In genomic region chr6:30748851-30749540, GRCh38 we compare ENCODE assay signal across 11 cellular contexts. TPM values are rescaled to one million over a fixed set of nuclear protein-coding genes. Genes with fewer than 3 reads are reported as not detected.
DNase-seq lines count a peak whose midpoint lies in the region; ATAC-seq and TF ChIP-seq lines count a peak whose summit lies in the region.
"Had no signal": no experiment of that assay in that cellular context is flagged by ENCODE, and none has a peak within 500 bp of the region (broad histone marks: within the 10 kb centered on the region; RNA-seq: fewer than 3 reads in every experiment).

No MANE protein-coding gene starts in this region.

- no peaks in the 10 kb centered on the region for H3K36me3 ChIP-seq in mucosa of descending colon (ENCODE audit: low read depth)

- H3K36me3 Mint-ChIP-seq in activated naive CD8-positive, alpha-beta T cell = no peaks in the 10 kb centered on the region
- peaks cover 4% of the 10 kb centered on the region for H3K36me3 Mint-ChIP-seq in activated naive CD8-positive, alpha-beta T cell treated with anti-CD3 and anti-CD28 coated beads, Interleukin-2, amount 50 U/mL, for 24 hours (ENCODE audit: low read depth)
- H3K36me3 Mint-ChIP-seq in chondrocyte (ENCODE audit: low read depth) (peaks cover under 1% of the 10 kb centered on the region), type B pancreatic cell (no peaks in the 10 kb centered on the region)
- H3K36me3 Mint-ChIP-seq: immature natural killer cell had no signal

- H3K9me3 Mint-ChIP-seq in activated naive CD8-positive, alpha-beta T cell (ENCODE audit: low read depth) = no peaks in the 10 kb centered on the region
- no peaks in the 10 kb centered on the region for H3K9me3 Mint-ChIP-seq in activated naive CD8-positive, alpha-beta T cell treated with anti-CD3 and anti-CD28 coated beads, Interleukin-2, amount 50 U/mL, for 24 hours
- no peaks in the 10 kb centered on the region for H3K9me3 Mint-ChIP-seq in chondrocyte (ENCODE audit: low read depth)
- H3K9me3 Mint-ChIP-seq in type B pancreatic cell = no peaks in the 10 kb centered on the region
- H3K9me3 Mint-ChIP-seq: activated naive CD4-positive, alpha-beta T cell treated with anti-CD3 and anti-CD28 coated beads for 36 hours had no signal

- TF ChIP-seq CTCF in chondrocyte (IDR thresholded peaks at IDR 0.05) (no peak), mucosa of descending colon (IDR thresholded peaks at IDR 0.05) (no peak), type B pancreatic cell (conservative IDR thresholded peaks at IDR 0.05) (no peak)

- no peak overlapping the region for H3K4me3 Mint-ChIP-seq in activated naive CD8-positive, alpha-beta T cell
- no peak overlapping the region for H3K4me3 Mint-ChIP-seq in activated naive CD8-positive, alpha-beta T cell treated with anti-CD3 and anti-CD28 coated beads, Interleukin-2, amount 50 U/mL, for 24 hours
- no peak overlapping the region for H3K4me3 Mint-ChIP-seq in chondrocyte (ENCODE audit: unreplicated experiment)
- peak overlapping the region; percentile 41 for H3K4me3 Mint-ChIP-seq in type B pancreatic cell
- H3K4me3 Mint-ChIP-seq: activated naive CD4-positive, alpha-beta T cell treated with anti-CD3 and anti-CD28 coated beads for 36 hours; immature natural killer cell had no signal

- H3K27ac Mint-ChIP-seq in activated naive CD8-positive, alpha-beta T cell = peak overlapping the region; percentile 36
- no peak overlapping the region for H3K27ac Mint-ChIP-seq in activated naive CD8-positive, alpha-beta T cell treated with anti-CD3 and anti-CD28 coated beads, Interleukin-2, amount 50 U/mL, for 24 hours
- H3K27ac Mint-ChIP-seq in chondrocyte (ENCODE audit: unreplicated experiment) = peak overlapping the region; percentile 95
- peak overlapping the region; percentile 91 for H3K27ac Mint-ChIP-seq in type B pancreatic cell
- H3K27ac Mint-ChIP-seq: activated naive CD4-positive, alpha-beta T cell treated with anti-CD3 and anti-CD28 coated beads for 36 hours had no signal

- ATAC-seq in activated naive CD8-positive, alpha-beta T cell treated with anti-CD3 and anti-CD28 coated beads, Interleukin-2, amount 50 U/mL, for 24 hours = no peak
- ATAC-seq in mucosa of descending colon (peak; percentile 53), GM19023 (IDR thresholded peaks at IDR 0.05; ENCODE audit: unreplicated experiment) (no peak)

- intact Hi-C loops in mucosa of descending colon (cut with DNase I, micrococcal nuclease) = loop anchor here (10.0 kb wide), 2 partner anchors 76 to 136 kb away; partner anchors contain the start of gene DDR1 (in 2 of the 2)

- H3K4me1 ChIP-seq in mucosa of descending colon (ENCODE audit: low read depth) = peaks cover 61% of the 10 kb centered on the region

- H3K27me3 Mint-ChIP-seq in activated naive CD8-positive, alpha-beta T cell = no peaks in the 10 kb centered on the region
- H3K27me3 Mint-ChIP-seq in activated naive CD8-positive, alpha-beta T cell treated with anti-CD3 and anti-CD28 coated beads, Interleukin-2, amount 50 U/mL, for 24 hours = no peaks in the 10 kb centered on the region
- H3K27me3 Mint-ChIP-seq in chondrocyte (ENCODE audit: low read depth) (no peaks in the 10 kb centered on the region), type B pancreatic cell (no peaks in the 10 kb centered on the region)

- H3K4me3 ChIP-seq in mucosa of descending colon = no peak overlapping the region

- DNase-seq in activated naive CD8-positive, alpha-beta T cell treated with anti-CD3 and anti-CD28 coated beads, Interleukin-2, amount 50 U/mL, for 24 hours = no peak
- DNase-seq in chondrocyte (ENCODE audit: low spot score) (no peak), mucosa of descending colon (no peak), type B pancreatic cell (ENCODE audit: extremely low spot score, unreplicated experiment) (no peak), NOMO-1 (lab: John Stamatoyannopoulos, UW; ENCODE audit: unreplicated experiment in 2 of 2) (no peak), middle frontal gyrus (ENCODE audit: extremely low spot score, low spot score) (no peak)
- DNase-seq: activated naive CD4-positive, alpha-beta T cell treated with anti-CD3 and anti-CD28 coated beads for 36 hours; effector CD8-positive, alpha-beta T cell; immature natural killer cell had no signal

- H3K9me3 ChIP-seq in mucosa of descending colon = no peaks in the 10 kb centered on the region

- H3K4me1 Mint-ChIP-seq in activated naive CD8-positive, alpha-beta T cell (ENCODE audit: low read depth) = peaks cover 41% of the 10 kb centered on the region
- H3K4me1 Mint-ChIP-seq in activated naive CD8-positive, alpha-beta T cell treated with anti-CD3 and anti-CD28 coated beads, Interleukin-2, amount 50 U/mL, for 24 hours = peaks cover 70% of the 10 kb centered on the region
- peaks cover 77% of the 10 kb centered on the region for H3K4me1 Mint-ChIP-seq in chondrocyte (ENCODE audit: low read depth)
- peaks cover 46% of the 10 kb centered on the region for H3K4me1 Mint-ChIP-seq in type B pancreatic cell (ENCODE audit: unreplicated experiment)

RNA-seq across cellular contexts. Expression of gene IER3, which starts 4.6 kb away (rescaled TPM):
- total RNA-seq in chondrocyte (332 to 354 TPM (median 333 TPM) in 3 replicates), mucosa of descending colon (100 to 1,000 TPM in 1 of 3 donors, 10 to 100 TPM in 2; 64.0 to 183 (median 67.6) TPM), type B pancreatic cell (ENCODE audit: low replicate concordance) (24.3 and 40.1 TPM in 2 replicates)

RNA-seq across cellular contexts. Expression of gene FLOT1, which starts 6.5 kb away (rescaled TPM):
- total RNA-seq in chondrocyte = 66.8 to 72.7 TPM (median 69.1 TPM) in 3 replicates
- total RNA-seq in mucosa of descending colon = 100 to 1,000 TPM; 133 to 175 (median 152) TPM
- total RNA-seq in type B pancreatic cell (ENCODE audit: low replicate concordance) = 72.9 and 94.8 TPM in 2 replicates

RNA-seq across cellular contexts. Expression of gene TUBB, which starts 28.8 kb away (rescaled TPM):
- total RNA-seq in chondrocyte = 681 to 975 TPM (median 692 TPM) in 3 replicates
- total RNA-seq in mucosa of descending colon = 100 to 1,000 TPM; 113 to 328 (median 307) TPM
- total RNA-seq in type B pancreatic cell (ENCODE audit: low replicate concordance) = 560 and 1,225 TPM in 2 replicates

RNA-seq across cellular contexts. Expression of gene MDC1, which starts 31.9 kb away (rescaled TPM):
- total RNA-seq in chondrocyte (25.5 to 33.5 TPM (median 33.1 TPM) in 3 replicates), mucosa of descending colon (10 to 100 TPM; 15.2 to 34.3 (median 29.5) TPM), type B pancreatic cell (ENCODE audit: low replicate concordance) (30.1 and 71.3 TPM in 2 replicates)

RNA-seq across cellular contexts. Expression of gene NRM, which starts 58.2 kb away (rescaled TPM):
- total RNA-seq in chondrocyte (18.6 to 26.3 TPM (median 20.0 TPM) in 3 replicates), mucosa of descending colon (10 to 100 TPM in 1 of 3 donors, 1 to 10 TPM in 2; 4.3 to 10.2 (median 6.1) TPM), type B pancreatic cell (ENCODE audit: low replicate concordance) (21.8 and 48.9 TPM in 2 replicates)
